In the genomic region with DNA sequence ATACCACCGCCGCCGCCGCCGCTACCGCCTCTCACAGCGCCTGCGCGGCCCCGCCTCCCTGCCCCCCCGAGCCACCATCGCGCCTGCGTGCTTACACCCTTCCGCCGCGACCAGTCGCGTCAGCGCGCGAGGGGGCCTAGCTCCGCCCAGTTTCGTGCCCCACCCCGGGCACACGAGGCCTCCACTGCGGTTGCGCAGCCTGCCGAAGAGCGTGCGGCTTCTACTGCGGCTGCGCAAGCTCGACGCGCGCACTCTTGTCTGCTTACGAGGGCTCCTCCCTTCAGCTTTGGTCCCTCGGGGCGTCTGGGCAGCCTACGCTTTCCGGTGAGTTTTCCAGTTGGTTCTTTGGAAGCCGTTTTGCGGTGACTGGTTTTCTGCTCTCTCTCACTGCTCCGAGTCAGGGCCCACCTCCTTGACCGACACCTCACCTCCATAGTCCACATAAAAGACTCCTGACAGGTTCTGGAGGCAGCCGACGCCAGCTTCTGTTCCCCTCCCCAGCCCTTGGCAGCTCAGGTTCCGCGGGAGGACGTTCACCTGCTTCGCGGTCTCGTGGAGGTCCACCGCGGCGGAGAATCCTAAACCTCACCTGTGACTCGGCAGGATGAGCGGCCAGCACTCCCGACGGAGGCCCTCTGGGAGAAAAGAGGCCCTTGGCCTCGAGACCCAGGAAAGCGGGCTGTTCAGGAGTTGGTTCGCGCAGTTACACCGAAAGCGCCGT, we compare ENCODE assay signal across 1 cellular context.
TF ChIP-seq lines count a peak whose summit lies in the region.

TSS of gene PITPNB (minus strand) at position 35 of the 721 bp plus-strand sequence. CDS start 65 bp downstream, outside the sequence.

TF ChIP-seq in HepG2, 621 proteins besides CTCF, POLR2A, EP300 and RAD21 (continued from another document and continues in another):
- no peak for TF ChIP-seq HNF1A (IDR thresholded peaks at IDR 0.05; ENCODE audit: low read depth)
- TF ChIP-seq HNF1A (CRISPR knock-in tag; IDR thresholded peaks at IDR 0.05; ENCODE audit: borderline replicate concordance): 0 out of 2 replicates have a peak, but pooled peaks have one; percentile 22
- no peak for TF ChIP-seq HNF4A (CRISPR knock-in tag; IDR thresholded peaks at IDR 0.05)
- no peak for TF ChIP-seq TCF7 (IDR thresholded peaks at IDR 0.05; ENCODE audit: low read depth)
- no peak for TF ChIP-seq CCAR2 (optimal IDR thresholded peaks at IDR 0.05; ENCODE audit: low read depth, low read length)
- no peak for TF ChIP-seq ZNF234 (CRISPR knock-in tag; conservative IDR thresholded peaks at IDR 0.05)
- TF ChIP-seq, protein P1, sequence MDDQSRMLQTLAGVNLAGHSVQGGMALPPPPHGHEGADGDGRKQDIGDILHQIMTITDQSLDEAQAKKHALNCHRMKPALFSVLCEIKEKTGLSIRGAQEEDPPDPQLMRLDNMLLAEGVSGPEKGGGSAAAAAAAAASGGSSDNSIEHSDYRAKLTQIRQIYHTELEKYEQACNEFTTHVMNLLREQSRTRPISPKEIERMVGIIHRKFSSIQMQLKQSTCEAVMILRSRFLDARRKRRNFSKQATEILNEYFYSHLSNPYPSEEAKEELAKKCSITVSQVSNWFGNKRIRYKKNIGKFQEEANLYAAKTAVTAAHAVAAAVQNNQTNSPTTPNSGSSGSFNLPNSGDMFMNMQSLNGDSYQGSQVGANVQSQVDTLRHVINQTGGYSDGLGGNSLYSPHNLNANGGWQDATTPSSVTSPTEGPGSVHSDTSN (CRISPR knock-in tag; IDR thresholded peaks at IDR 0.05; ENCODE audit: borderline replicate concordance): no peak
- no peak for TF ChIP-seq SMARCE1 (IDR thresholded peaks at IDR 0.05; ENCODE audit: borderline replicate concordance)
- TF ChIP-seq, protein P2, sequence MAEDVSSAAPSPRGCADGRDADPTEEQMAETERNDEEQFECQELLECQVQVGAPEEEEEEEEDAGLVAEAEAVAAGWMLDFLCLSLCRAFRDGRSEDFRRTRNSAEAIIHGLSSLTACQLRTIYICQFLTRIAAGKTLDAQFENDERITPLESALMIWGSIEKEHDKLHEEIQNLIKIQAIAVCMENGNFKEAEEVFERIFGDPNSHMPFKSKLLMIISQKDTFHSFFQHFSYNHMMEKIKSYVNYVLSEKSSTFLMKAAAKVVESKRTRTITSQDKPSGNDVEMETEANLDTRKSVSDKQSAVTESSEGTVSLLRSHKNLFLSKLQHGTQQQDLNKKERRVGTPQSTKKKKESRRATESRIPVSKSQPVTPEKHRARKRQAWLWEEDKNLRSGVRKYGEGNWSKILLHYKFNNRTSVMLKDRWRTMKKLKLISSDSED (CRISPR knock-in tag; IDR thresholded peaks at IDR 0.05): no peak
- TF ChIP-seq ZNF12 (CRISPR knock-in tag; IDR thresholded peaks at IDR 0.05): no peak
- no peak for TF ChIP-seq ZNF790 (CRISPR knock-in tag; IDR thresholded peaks at IDR 0.05; ENCODE audit: borderline replicate concordance)
- no peak for TF ChIP-seq SIX1 (CRISPR knock-in tag; IDR thresholded peaks at IDR 0.05; ENCODE audit: borderline replicate concordance)
- TF ChIP-seq CEBPB (IDR thresholded peaks at IDR 0.05; ENCODE audit: borderline replicate concordance, low read depth, low read length): no peak
- TF ChIP-seq KLF16 (CRISPR knock-in tag; IDR thresholded peaks at IDR 0.05): peak in 1 of 2 experiments; percentile 14; a peak in 1 of 4 replicates
- TF ChIP-seq SMYD3 (CRISPR knock-in tag; IDR thresholded peaks at IDR 0.05): no peak
- TF ChIP-seq ZHX2 (IDR thresholded peaks at IDR 0.05; ENCODE audit: low read depth): no peak
- no peak for TF ChIP-seq ZHX2 (CRISPR knock-in tag; IDR thresholded peaks at IDR 0.05; ENCODE audit: borderline replicate concordance)
- TF ChIP-seq NFRKB (IDR thresholded peaks at IDR 0.05): no peak
- TF ChIP-seq, protein P3, sequence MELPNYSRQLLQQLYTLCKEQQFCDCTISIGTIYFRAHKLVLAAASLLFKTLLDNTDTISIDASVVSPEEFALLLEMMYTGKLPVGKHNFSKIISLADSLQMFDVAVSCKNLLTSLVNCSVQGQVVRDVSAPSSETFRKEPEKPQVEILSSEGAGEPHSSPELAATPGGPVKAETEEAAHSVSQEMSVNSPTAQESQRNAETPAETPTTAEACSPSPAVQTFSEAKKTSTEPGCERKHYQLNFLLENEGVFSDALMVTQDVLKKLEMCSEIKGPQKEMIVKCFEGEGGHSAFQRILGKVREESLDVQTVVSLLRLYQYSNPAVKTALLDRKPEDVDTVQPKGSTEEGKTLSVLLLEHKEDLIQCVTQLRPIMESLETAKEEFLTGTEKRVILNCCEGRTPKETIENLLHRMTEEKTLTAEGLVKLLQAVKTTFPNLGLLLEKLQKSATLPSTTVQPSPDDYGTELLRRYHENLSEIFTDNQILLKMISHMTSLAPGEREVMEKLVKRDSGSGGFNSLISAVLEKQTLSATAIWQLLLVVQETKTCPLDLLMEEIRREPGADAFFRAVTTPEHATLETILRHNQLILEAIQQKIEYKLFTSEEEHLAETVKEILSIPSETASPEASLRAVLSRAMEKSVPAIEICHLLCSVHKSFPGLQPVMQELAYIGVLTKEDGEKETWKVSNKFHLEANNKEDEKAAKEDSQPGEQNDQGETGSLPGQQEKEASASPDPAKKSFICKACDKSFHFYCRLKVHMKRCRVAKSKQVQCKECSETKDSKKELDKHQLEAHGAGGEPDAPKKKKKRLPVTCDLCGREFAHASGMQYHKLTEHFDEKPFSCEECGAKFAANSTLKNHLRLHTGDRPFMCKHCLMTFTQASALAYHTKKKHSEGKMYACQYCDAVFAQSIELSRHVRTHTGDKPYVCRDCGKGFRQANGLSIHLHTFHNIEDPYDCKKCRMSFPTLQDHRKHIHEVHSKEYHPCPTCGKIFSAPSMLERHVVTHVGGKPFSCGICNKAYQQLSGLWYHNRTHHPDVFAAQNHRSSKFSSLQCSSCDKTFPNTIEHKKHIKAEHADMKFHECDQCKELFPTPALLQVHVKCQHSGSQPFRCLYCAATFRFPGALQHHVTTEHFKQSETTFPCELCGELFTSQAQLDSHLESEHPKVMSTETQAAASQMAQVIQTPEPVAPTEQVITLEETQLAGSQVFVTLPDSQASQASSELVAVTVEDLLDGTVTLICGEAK (IDR thresholded peaks at IDR 0.05): no peak
- TF ChIP-seq, protein P3 (CRISPR knock-in tag; IDR thresholded peaks at IDR 0.05): no peak
- TF ChIP-seq KDM5A (IDR thresholded peaks at IDR 0.05; ENCODE audit: borderline replicate concordance, low read length): peak; percentile 50
- TF ChIP-seq AHR (CRISPR knock-in tag; IDR thresholded peaks at IDR 0.05): no peak
- TF ChIP-seq, protein P4, sequence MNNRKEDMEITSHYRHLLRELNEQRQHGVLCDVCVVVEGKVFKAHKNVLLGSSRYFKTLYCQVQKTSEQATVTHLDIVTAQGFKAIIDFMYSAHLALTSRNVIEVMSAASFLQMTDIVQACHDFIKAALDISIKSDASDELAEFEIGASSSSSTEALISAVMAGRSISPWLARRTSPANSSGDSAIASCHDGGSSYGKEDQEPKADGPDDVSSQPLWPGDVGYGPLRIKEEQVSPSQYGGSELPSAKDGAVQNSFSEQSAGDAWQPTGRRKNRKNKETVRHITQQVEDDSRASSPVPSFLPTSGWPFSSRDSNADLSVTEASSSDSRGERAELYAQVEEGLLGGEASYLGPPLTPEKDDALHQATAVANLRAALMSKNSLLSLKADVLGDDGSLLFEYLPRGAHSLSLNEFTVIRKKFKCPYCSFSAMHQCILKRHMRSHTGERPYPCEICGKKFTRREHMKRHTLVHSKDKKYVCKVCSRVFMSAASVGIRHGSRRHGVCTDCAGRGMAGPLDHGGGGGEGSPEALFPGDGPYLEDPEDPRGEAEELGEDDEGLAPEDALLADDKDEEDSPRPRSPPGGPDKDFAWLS (CRISPR knock-in tag; IDR thresholded peaks at IDR 0.05; ENCODE audit: borderline replicate concordance): no peak; the same call in 1 of the 2 replicates
